19 cellular contexts compared by ENCODE assay signal in genomic region chr11:69487391-69487790, GRCh38. TPM values are rescaled to one million over a fixed set of nuclear protein-coding genes. Genes with fewer than 3 reads are reported as not detected.
"Had no signal": no experiment of that assay in that cellular context is flagged by ENCODE, and none has a peak within 500 bp of the region (broad histone marks: within the 10 kb centered on the region; RNA-seq: fewer than 3 reads in every experiment).

No MANE protein-coding gene starts in this region.

- FAIRE-seq: astrocyte, keratinocyte, urothelium cell line had no signal

- H3K36me3 ChIP-seq: prostate gland, sigmoid colon had no signal

- H3K9me3 Mint-ChIP-seq: activated CD4-positive, alpha-beta T cell treated with anti-CD3 and anti-CD28 coated beads, Interleukin-2, amount 10 ng/mL, durations not matched to agents 24 days and 14 days; activated naive CD8-positive, alpha-beta T cell treated with anti-CD3 and anti-CD28 coated beads, Interleukin-2, amount 50 U/mL, for 24 hours; natural killer cell treated with Interleukin-12 subunit alpha and Interleukin-12 subunit beta and Interleukin-15 and Interleukin-18, amount 100 ng/mL, for 72 hours; stimulated activated naive CD8-positive, alpha-beta T cell treated with anti-CD3 and anti-CD28 coated beads, Interleukin-15, amount 100 ng/mL, for 72 hours had no signal

- H3K4me1 Mint-ChIP-seq: activated CD4-positive, alpha-beta T cell treated with anti-CD3 and anti-CD28 coated beads, Interleukin-2, amount 10 ng/mL, durations not matched to agents 24 days and 14 days; activated naive CD8-positive, alpha-beta T cell treated with anti-CD3 and anti-CD28 coated beads, Interleukin-2, amount 50 U/mL, for 24 hours; stimulated activated naive CD8-positive, alpha-beta T cell treated with anti-CD3 and anti-CD28 coated beads, Interleukin-15, amount 100 ng/mL, for 72 hours had no signal

- H3K27ac ChIP-seq: prostate gland, sigmoid colon, testis had no signal

- ATAC-seq: activated CD8-positive, alpha-beta T cell treated with anti-CD3 and anti-CD28 coated beads, Interleukin-2, amount 10 ng/mL, durations not matched to agents 7 days and 5 days; activated naive CD8-positive, alpha-beta T cell treated with anti-CD3 and anti-CD28 coated beads, Interleukin-2, amount 50 U/mL, for 24 hours; natural killer cell treated with Interleukin-12 subunit alpha and Interleukin-12 subunit beta and Interleukin-15 and Interleukin-18, amount 100 ng/mL, for 72 hours; stimulated activated naive CD8-positive, alpha-beta T cell treated with anti-CD3 and anti-CD28 coated beads, Interleukin-15, amount 100 ng/mL, for 72 hours had no signal

- H3K4me1 ChIP-seq: prostate gland, testis had no signal

- H3K36me3 Mint-ChIP-seq: natural killer cell treated with Interleukin-12 subunit alpha and Interleukin-12 subunit beta and Interleukin-15 and Interleukin-18, amount 100 ng/mL, for 72 hours had no signal

- H3K27me3 Mint-ChIP-seq: activated CD4-positive, alpha-beta T cell treated with anti-CD3 and anti-CD28 coated beads, Interleukin-2, amount 10 ng/mL, durations not matched to agents 24 days and 14 days had no signal

- H3K4me3 ChIP-seq: prostate gland, sigmoid colon, testis had no signal

- DNase-seq: activated CD4-positive, alpha-beta T cell treated with anti-CD3 and anti-CD28 coated beads, Interleukin-2, amount 10 ng/mL, durations not matched to agents 24 days and 14 days; activated CD4-positive, CD25-positive, alpha-beta regulatory T cell; activated CD8-positive, alpha-beta memory T cell treated with anti-CD3 and anti-CD28 coated beads, Interleukin-2, amount 50 U/mL, for 4 hours; activated CD8-positive, alpha-beta T cell treated with anti-CD3 and anti-CD28 coated beads, Interleukin-2, amount 10 ng/mL, durations not matched to agents 7 days and 5 days; activated naive CD4-positive, alpha-beta T cell; activated naive CD8-positive, alpha-beta T cell treated with anti-CD3 and anti-CD28 coated beads, Interleukin-2, amount 50 U/mL, for 24 hours; hippocampal formation; occipital lobe; sigmoid colon; stimulated activated CD4-positive, alpha-beta T cell treated with anti-CD3 and anti-CD28 coated beads, Interleukin-1b, Interleukin-23, amount 100 ng/mL, for 48 hours; stimulated activated naive CD8-positive, alpha-beta T cell treated with anti-CD3 and anti-CD28 coated beads, Interleukin-15, amount 100 ng/mL, for 72 hours had no signal

- H3K9me3 ChIP-seq: prostate gland, sigmoid colon, testis had no signal

- H3K27ac Mint-ChIP-seq: activated CD4-positive, alpha-beta T cell treated with anti-CD3 and anti-CD28 coated beads, Interleukin-2, amount 10 ng/mL, durations not matched to agents 24 days and 14 days; activated CD8-positive, alpha-beta T cell treated with anti-CD3 and anti-CD28 coated beads, Interleukin-2, amount 10 ng/mL, durations not matched to agents 7 days and 5 days; activated naive CD8-positive, alpha-beta T cell treated with anti-CD3 and anti-CD28 coated beads, Interleukin-2, amount 50 U/mL, for 24 hours; natural killer cell treated with Interleukin-12 subunit alpha and Interleukin-12 subunit beta and Interleukin-15 and Interleukin-18, amount 100 ng/mL, for 72 hours had no signal

- H3K27me3 ChIP-seq: sigmoid colon, testis had no signal

- H3K4me3 Mint-ChIP-seq: activated CD4-positive, alpha-beta T cell treated with anti-CD3 and anti-CD28 coated beads, Interleukin-2, amount 10 ng/mL, durations not matched to agents 24 days and 14 days; activated CD8-positive, alpha-beta T cell treated with anti-CD3 and anti-CD28 coated beads, Interleukin-2, amount 10 ng/mL, durations not matched to agents 7 days and 5 days; activated naive CD8-positive, alpha-beta T cell treated with anti-CD3 and anti-CD28 coated beads, Interleukin-2, amount 50 U/mL, for 24 hours; natural killer cell treated with Interleukin-12 subunit alpha and Interleukin-12 subunit beta and Interleukin-15 and Interleukin-18, amount 100 ng/mL, for 72 hours; stimulated activated naive CD8-positive, alpha-beta T cell treated with anti-CD3 and anti-CD28 coated beads, Interleukin-15, amount 100 ng/mL, for 72 hours had no signal

RNA-seq across cellular contexts. Expression of gene LINC01488, which starts 5.9 kb away (rescaled TPM):
- total RNA-seq: activated CD4-positive, alpha-beta T cell treated with anti-CD3 and anti-CD28 coated beads, Interleukin-2, amount 10 ng/mL, durations not matched to agents 24 days and 14 days; activated CD8-positive, alpha-beta T cell treated with anti-CD3 and anti-CD28 coated beads, Interleukin-2, amount 10 ng/mL, durations not matched to agents 7 days and 5 days; astrocyte; mesenteric fat pad; natural killer cell treated with Interleukin-12 subunit alpha and Interleukin-12 subunit beta and Interleukin-15 and Interleukin-18, amount 100 ng/mL, for 72 hours; occipital lobe; prostate gland; T-helper 2 cell treated with Interferon-gamma antibody and Interleukin-4, amounts not matched to agents 100 ng/mL and 5 ng/mL, for 36 hours; testis had no signal
- polyA plus RNA-seq: keratinocyte, sigmoid colon had no signal
